31 cellular contexts compared by ENCODE assay signal in the genomic region with DNA sequence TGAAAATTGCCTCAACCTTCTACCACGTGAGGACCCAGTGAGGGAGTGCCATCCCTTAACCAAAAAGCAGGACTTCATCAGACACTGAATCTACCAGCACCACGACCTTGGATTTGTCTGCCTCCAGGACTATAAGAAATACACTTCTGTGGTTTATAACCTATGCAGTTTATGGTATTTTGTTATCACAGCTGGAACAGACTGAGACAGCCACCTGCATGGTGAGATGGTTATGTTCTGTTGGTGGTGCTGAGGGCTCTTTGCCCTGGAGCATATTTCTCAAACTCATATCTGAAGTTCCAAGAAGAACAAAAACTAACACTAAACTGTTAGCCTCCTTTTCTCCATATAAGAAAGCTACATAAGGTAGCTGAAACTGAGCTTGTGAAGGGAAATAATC.
"Had no signal": no experiment of that assay in that cellular context is flagged by ENCODE, and none has a peak within 500 bp of the region (broad histone marks: within the 10 kb centered on the region; RNA-seq: fewer than 3 reads in every experiment).

No MANE protein-coding gene starts in this region.

- H3K36me3 ChIP-seq: adrenal gland, breast epithelium, Peyer's patch, SJSA1 had no signal

- H3K4me2 ChIP-seq: SK-N-SH had no signal

- H3K9ac ChIP-seq: SK-N-SH had no signal

- ATAC-seq: activated naive CD4-positive, alpha-beta T cell treated with anti-CD3 and anti-CD28 coated beads, Interleukin-2, amount 50 U/mL, for 72 hours; activated T-cell treated with anti-CD3 and anti-CD28 coated beads, Interleukin-2, amount 50 U/mL, for 4 hours; body of pancreas; PC-3; WTC11 had no signal

- DNase-seq: activated CD4-positive, alpha-beta memory T cell treated with anti-CD3 and anti-CD28 coated beads for 36 hours; activated CD4-positive, alpha-beta T cell treated with anti-CD3 and anti-CD28 coated beads for 4 hours; activated CD4-positive, alpha-beta T cell treated with anti-CD3 and anti-CD28 coated beads, Interleukin-2, amount 50 U/mL, for 1 hour; activated CD4-positive, CD25-positive, alpha-beta regulatory T cell treated with anti-CD3 and anti-CD28 coated beads, Interleukin-2, amount 50 U/mL, for 72 hours; activated CD8-positive, alpha-beta memory T cell treated with anti-CD3 and anti-CD28 coated beads, Interleukin-2, amount 50 U/mL, for 4 hours; activated gamma-delta T cell treated with Interleukin-2 at 50 U/mL for 16 hours; activated naive CD4-positive, alpha-beta T cell treated with anti-CD3 and anti-CD28 coated beads for 36 hours; activated T-cell treated with anti-CD3 and anti-CD28 coated beads for 4 hours; activated T-cell treated with anti-CD3 and anti-CD28 coated beads, Interleukin-2, amount 50 U/mL, for 4 hours; adrenal gland; body of pancreas; KG1; NCI-H1105; NCI-H1417 treated with DMSO at 0.1 percent for 48 hours; NCI-H187 treated with DMSO at 0.1 percent for 48 hours; NCI-H2081; NCI-H2171 treated with DMSO at 0.1 percent for 48 hours; NCI-H2227 treated with DMSO at 0.1 percent for 48 hours; NCI-H446 treated with DMSO at 0.1 percent for 48 hours; NCI-H524; NCI-H69; NCI-H82; PC-3; Peyer's patch; RPMI8226; SHP77 treated with DMSO at 0.1 percent for 48 hours; SK-N-SH had no signal

- H3K4me1 ChIP-seq: adrenal gland, body of pancreas, breast epithelium, Peyer's patch, SJSA1 had no signal

- H3K27me3 ChIP-seq: adrenal gland, body of pancreas, breast epithelium, Peyer's patch, SJSA1 had no signal

- H3K4me3 ChIP-seq: adrenal gland, body of pancreas, breast epithelium, Peyer's patch, SJSA1 had no signal

- H3K9me3 ChIP-seq: adrenal gland, body of pancreas, breast epithelium, Peyer's patch, SJSA1, SK-N-SH had no signal

- H3K27ac ChIP-seq: adrenal gland, body of pancreas, breast epithelium, Peyer's patch, SJSA1 had no signal
